Comparison of ENCODE assay signal across 26 cellular contexts in genomic region chr4:7635971-7636508, GRCh38.
"Had no signal": no experiment of that assay in that cellular context is flagged by ENCODE, and none has a peak within 500 bp of the region (broad histone marks: within the 10 kb centered on the region; RNA-seq: fewer than 3 reads in every experiment).

No MANE protein-coding gene starts in this region.

- H3K27ac Mint-ChIP-seq: naive thymus-derived CD8-positive, alpha-beta T cell; stimulated activated effector memory CD8-positive, alpha-beta T cell treated with anti-CD3 and anti-CD28 coated beads, Interleukin-12 subunit alpha, Interleukin-12 subunit beta, amount 100 ng/mL, for 72 hours; stimulated activated naive CD8-positive, alpha-beta T cell treated with anti-CD3 and anti-CD28 coated beads, Interleukin-15, Interleukin-2, amounts not matched to agents 100 ng/mL and 50 ng/mL, for 24 hours had no signal

- H3K9ac ChIP-seq: parathyroid adenoma had no signal

- H3K36me3 ChIP-seq: heart left ventricle, left lung, lower lobe of right lung, suprapubic skin, thoracic aorta, tibial artery, upper lobe of right lung had no signal

- H3K4me3 ChIP-seq: heart left ventricle, left lung, lower lobe of right lung, psoas muscle, skin epidermis, suprapubic skin, thoracic aorta, tibial artery, upper lobe of right lung had no signal

- H3K36me3 Mint-ChIP-seq: immature natural killer cell; naive thymus-derived CD8-positive, alpha-beta T cell; stimulated activated effector memory CD8-positive, alpha-beta T cell treated with anti-CD3 and anti-CD28 coated beads, Interleukin-12 subunit alpha, Interleukin-12 subunit beta, amount 100 ng/mL, for 72 hours had no signal

- H2AFZ ChIP-seq: parathyroid adenoma had no signal

- H3K4me1 ChIP-seq: parathyroid adenoma, psoas muscle, upper lobe of right lung had no signal

- H3K79me2 ChIP-seq: parathyroid adenoma had no signal

- H3K27me3 ChIP-seq: upper lobe of right lung had no signal

- FAIRE-seq: islet of Langerhans, kidney, urothelium cell line had no signal

- H3K9me3 ChIP-seq: heart left ventricle, left lung, lower lobe of right lung, psoas muscle, suprapubic skin, thoracic aorta, tibial artery, upper lobe of right lung had no signal

- DNase-seq: hypothalamus; immature natural killer cell; kidney; left colon; left lung; lower lobe of right lung; mammary epithelial cell; mesenchymal stem cell; naive thymus-derived CD8-positive, alpha-beta T cell; nucleus accumbens; psoas muscle; stimulated activated CD4-positive, alpha-beta T cell treated with anti-CD3 and anti-CD28 coated beads, Interleukin-4, amount 100 ng/mL, for 24 hours; stimulated activated naive CD4-positive, alpha-beta T cell; tibial artery; trophoblast cell; upper lobe of right lung had no signal

- H3K9me3 Mint-ChIP-seq: stimulated activated effector memory CD8-positive, alpha-beta T cell treated with anti-CD3 and anti-CD28 coated beads, Interleukin-12 subunit alpha, Interleukin-12 subunit beta, amount 100 ng/mL, for 72 hours; stimulated activated naive CD8-positive, alpha-beta T cell treated with anti-CD3 and anti-CD28 coated beads, Interleukin-15, Interleukin-2, amounts not matched to agents 100 ng/mL and 50 ng/mL, for 24 hours had no signal

- ATAC-seq: heart left ventricle; left colon; left lung; lower lobe of right lung; naive thymus-derived CD8-positive, alpha-beta T cell; psoas muscle; sciatic nerve; stimulated activated effector memory CD8-positive, alpha-beta T cell treated with anti-CD3 and anti-CD28 coated beads, Interleukin-12 subunit alpha, Interleukin-12 subunit beta, amount 100 ng/mL, for 72 hours; upper lobe of right lung had no signal

- H3K4me3 Mint-ChIP-seq: naive thymus-derived CD8-positive, alpha-beta T cell; stimulated activated effector memory CD8-positive, alpha-beta T cell treated with anti-CD3 and anti-CD28 coated beads, Interleukin-12 subunit alpha, Interleukin-12 subunit beta, amount 100 ng/mL, for 72 hours; stimulated activated naive CD8-positive, alpha-beta T cell treated with anti-CD3 and anti-CD28 coated beads, Interleukin-15, Interleukin-2, amounts not matched to agents 100 ng/mL and 50 ng/mL, for 24 hours had no signal

- H3K27ac ChIP-seq: heart left ventricle, left lung, lower lobe of right lung, parathyroid adenoma, psoas muscle, skin epidermis, suprapubic skin, thoracic aorta, tibial artery, upper lobe of right lung had no signal
